In genomic region chr15:38335106-38335505, GRCh38 we compare ENCODE assay signal across 27 cellular contexts.
"Had no signal": no experiment of that assay in that cellular context is flagged by ENCODE, and none has a peak within 500 bp of the region (broad histone marks: within the 10 kb centered on the region; RNA-seq: fewer than 3 reads in every experiment).

No MANE protein-coding gene starts in this region.

- H3K4me1 ChIP-seq: colonic mucosa, esophagus muscularis mucosa, foreskin keratinocyte, parathyroid adenoma, right atrium auricular region, thyroid gland, vagina had no signal

- ATAC-seq: foreskin keratinocyte; left colon; naive thymus-derived CD4-positive, alpha-beta T cell; sciatic nerve; stimulated activated naive CD8-positive, alpha-beta T cell treated with anti-CD3 and anti-CD28 coated beads, Interleukin-15, amount 100 ng/mL, for 72 hours had no signal

- H3K4me2 ChIP-seq: smooth muscle cell had no signal

- H3K79me2 ChIP-seq: parathyroid adenoma had no signal

- H3K9ac ChIP-seq: parathyroid adenoma had no signal

- H3K9me3 ChIP-seq: colonic mucosa, esophagus muscularis mucosa, neutrophil, right atrium auricular region, thyroid gland, vagina had no signal

- H2AFZ ChIP-seq: parathyroid adenoma had no signal

- H3K4me3 ChIP-seq: colonic mucosa, esophagus muscularis mucosa, lung, right atrium auricular region, smooth muscle cell, thyroid gland, vagina had no signal

- H3K27ac ChIP-seq: colonic mucosa, esophagus muscularis mucosa, foreskin keratinocyte, neutrophil, parathyroid adenoma, right atrium auricular region, thyroid gland, vagina had no signal

- H3K36me3 ChIP-seq: colonic mucosa, neutrophil, right atrium auricular region, vagina had no signal

- DNase-seq: colonic mucosa; effector CD8-positive, alpha-beta T cell; foreskin keratinocyte; hypothalamus; immature natural killer cell; islet precursor cell; kidney glomerular epithelial cell; left colon; mesenchymal stem cell; midbrain; naive thymus-derived CD4-positive, alpha-beta T cell; stimulated activated CD4-positive, alpha-beta T cell treated with anti-CD3 and anti-CD28 coated beads, Interleukin-12 subunit alpha, Interleukin-12 subunit beta, amount 100 ng/mL, for 4 hours; stimulated activated CD4-positive, alpha-beta T cell treated with anti-CD3 and anti-CD28 coated beads, Interleukin-1b, Interleukin-23, amount 100 ng/mL, for 48 hours; stimulated activated CD4-positive, alpha-beta T cell treated with anti-CD3 and anti-CD28 coated beads, Interleukin-4, amount 100 ng/mL, for 1 hour; stimulated activated CD8-positive, alpha-beta memory T cell treated with anti-CD3 and anti-CD28 coated beads, Interleukin-4, amount 100 ng/mL, for 48 hours; stimulated activated naive CD4-positive, alpha-beta T cell; stimulated activated naive CD8-positive, alpha-beta T cell treated with anti-CD3 and anti-CD28 coated beads, Interleukin-15, amount 100 ng/mL, for 72 hours; thyroid gland; trophoblast cell had no signal

- H3K27me3 ChIP-seq: colonic mucosa, esophagus muscularis mucosa, foreskin keratinocyte, neutrophil, right atrium auricular region, thyroid gland, vagina had no signal
